11 cellular contexts compared by ENCODE assay signal in the genomic region with DNA sequence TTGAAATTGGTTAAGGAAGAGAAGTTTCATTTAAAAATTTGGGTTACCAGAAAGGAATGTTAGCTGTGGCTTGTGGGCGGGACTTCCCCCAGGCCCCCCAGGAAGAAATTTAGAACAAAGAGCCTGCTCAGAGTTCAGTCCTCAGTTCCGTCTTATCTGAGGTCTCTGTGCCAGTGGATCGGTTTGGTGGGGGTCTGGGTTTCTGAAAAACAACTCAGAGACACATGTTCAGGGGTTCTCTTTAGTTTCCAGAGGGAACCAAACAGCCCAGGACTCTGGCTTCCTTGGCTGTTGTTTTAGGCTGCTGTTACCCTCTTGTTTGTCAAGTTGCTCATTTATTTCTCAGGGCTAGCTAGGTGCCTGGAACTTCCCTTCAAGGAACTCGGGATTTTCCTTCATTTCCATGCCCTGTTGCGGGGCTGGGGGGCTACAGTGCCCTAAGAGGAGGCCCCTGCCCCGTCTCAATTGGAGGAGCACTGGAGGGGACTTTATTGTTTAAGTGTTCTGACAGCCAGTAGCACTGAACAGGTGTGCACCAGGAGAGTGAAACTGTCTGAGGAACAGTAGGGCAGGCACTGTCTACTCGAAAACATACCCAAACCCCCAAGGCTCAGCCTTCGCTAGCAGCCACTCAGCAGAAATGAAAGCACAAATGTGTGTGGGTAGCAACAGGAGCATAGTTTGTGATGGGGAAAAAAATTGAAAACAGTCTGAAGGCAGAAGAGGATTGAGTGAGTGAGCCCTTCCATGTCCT. TPM values are rescaled to one million over a fixed set of nuclear protein-coding genes. Genes with fewer than 3 reads are reported as not detected.
A peak's percentile ranks its signal among the peaks of the same experiment; 100 is the strongest.
DNase-seq lines count a peak whose midpoint lies in the region; ATAC-seq, FAIRE-seq and TF ChIP-seq lines count a peak whose summit lies in the region.
"Had no signal": no experiment of that assay in that cellular context is flagged by ENCODE, and none has a peak within 500 bp of the region (broad histone marks: within the 10 kb centered on the region; RNA-seq: fewer than 3 reads in every experiment).

No MANE protein-coding gene starts in this region.

- H3K27me3 Mint-ChIP-seq in T-helper 17 cell = no peaks in the 10 kb centered on the region

- no peaks in the 10 kb centered on the region for H3K36me3 ChIP-seq in gastrocnemius medialis

- ATAC-seq in GM19324 (IDR thresholded peaks at IDR 0.05; ENCODE audit: low FRiP score, unreplicated experiment) (peak; percentile 95), HG02885 (IDR thresholded peaks at IDR 0.05; ENCODE audit: poor library complexity, unreplicated experiment) (peak; percentile 87), T-helper 17 cell (peak; percentile 66), gastrocnemius medialis (no peak)

- H3K4me3 Mint-ChIP-seq in T-helper 17 cell = peak overlapping the region; percentile 79

- in situ Hi-C loops in gastrocnemius medialis (cut with MboI; ENCODE audit: low sequenced_read_pairs in 4 of 4) = loop anchor here in 1 of 4 donors (25.0 kb wide), 1 partner anchor 103 kb away; a partner anchor contains a TSS

- TF ChIP-seq CTCF in gastrocnemius medialis (IDR thresholded peaks at IDR 0.05 in 4 of 5, conservative IDR thresholded peaks at IDR 0.05 in 1 of 5) = no peak

- no peak overlapping the region for H3K4me3 ChIP-seq in gastrocnemius medialis

- H3K27ac ChIP-seq in gastrocnemius medialis = no peak overlapping the region

- peaks cover 0 to 4% (median 3%) of the 10 kb centered on the region in 3 donors for H3K27me3 ChIP-seq in gastrocnemius medialis

- peak overlapping the region; percentile 92 for H3K27ac Mint-ChIP-seq in T-helper 17 cell

- intact Hi-C loops in posterior vena cava (cut with DNase I) (no loop called here), gastrocnemius medialis (cut with DNase I; ENCODE audit: low total_unique reads) (no loop called here)

- peaks cover 7% of the 10 kb centered on the region for H3K36me3 Mint-ChIP-seq in T-helper 17 cell (ENCODE audit: low read depth)

- peaks cover 29% of the 10 kb centered on the region for H3K4me1 Mint-ChIP-seq in T-helper 17 cell

- H3K4me1 ChIP-seq in gastrocnemius medialis = no peaks in the 10 kb centered on the region
- H3K4me1 ChIP-seq: Caco-2 had no signal

- H3K9me3 ChIP-seq in T-helper 17 cell (ENCODE audit: control insufficient read depth, low read length, poor library complexity, severe bottlenecking) (no peaks in the 10 kb centered on the region), gastrocnemius medialis (no peaks in the 10 kb centered on the region)
- H3K9me3 ChIP-seq: Caco-2 had no signal

- peak; percentile 9 for DNase-seq in D341Med (ENCODE audit: low spot score)
- DNase-seq in T-helper 17 cell = no peak
- no peak for DNase-seq in posterior vena cava (ENCODE audit: low spot score)
- no peak for DNase-seq in HTR-8/SVneo (ENCODE audit: insufficient read length, low spot score)
- DNase-seq in gastrocnemius medialis = no peak
- DNase-seq in activated T-cell treated with anti-CD3 and anti-CD28 coated beads for 4 hours = no peak
- DNase-seq: activated CD4-positive, CD25-positive, alpha-beta regulatory T cell; Caco-2; NCI-H524 had no signal

- no peak for FAIRE-seq in HTR-8/SVneo (lab: Jason Lieb, UNC)

- TF ChIP-seq POLR2A in gastrocnemius medialis (IDR thresholded peaks at IDR 0.05) = no peak

RNA-seq across cellular contexts. Expression of a gene that starts 59.9 kb away (rescaled TPM):
- total RNA-seq in T-helper 17 cell = 10 to 100 TPM; 19.8 to 66.6 TPM
- total RNA-seq in posterior vena cava = 10 to 100 TPM; 20.1 to 46.5 TPM
- total RNA-seq in gastrocnemius medialis = 10 to 100 TPM in 1 of 4 donors, 1 to 10 TPM in 3; 1.5 to 10.8 (median 4.2) TPM
- total RNA-seq: Caco-2 had no signal

Comparison
In these comparisons a context has a peak if more than half of its experiments do, and no peak if none do; other contexts are left out.
1. ATAC-seq: peak in GM19324 (single experiment), HG02885 (single experiment) and T-helper 17 cell (single experiment); none in gastrocnemius medialis (0 of 2).